8 cellular contexts compared by ENCODE assay signal in genomic region chr4:106315968-106316772, GRCh38. TPM values are rescaled to one million over a fixed set of nuclear protein-coding genes. Genes with fewer than 3 reads are reported as not detected.
DNase-seq lines count a peak whose midpoint lies in the region; ATAC-seq and TF ChIP-seq lines count a peak whose summit lies in the region.

Gene AIMP1, plus strand, starts transcription at chr4:106316550. Its CDS starts 8,460 bp downstream, at chr4:106325010.
Gene TBCK, minus strand, starts transcription at chr4:106316209. Its CDS starts 7,249 bp downstream, at chr4:106308960.

- H3K36me3 Mint-ChIP-seq in CD4-positive, CD25-positive, alpha-beta regulatory T cell = peaks cover 14% of the 10 kb centered on the region

- peaks cover 6% of the 10 kb centered on the region for H3K36me3 ChIP-seq in CD4-positive, CD25-positive, alpha-beta regulatory T cell (ENCODE audit: control insufficient read depth, insufficient read depth, low read length)
- H3K36me3 ChIP-seq in duodenal mucosa (ENCODE audit: control insufficient read depth in 1 of 2, insufficient read depth in 2 of 2, low read length in 2 of 2) = no peaks in the 10 kb centered on the region
- no peaks in the 10 kb centered on the region for H3K36me3 ChIP-seq in liver (ENCODE audit: control insufficient read depth in 4 of 4, insufficient read depth in 3 of 4, low read depth in 1 of 4, low read length in 3 of 4)

- no peaks in the 10 kb centered on the region for H3K9me3 ChIP-seq in CD4-positive, CD25-positive, alpha-beta regulatory T cell (ENCODE audit: control insufficient read depth in 2 of 2, low read length in 2 of 2)
- no peaks in the 10 kb centered on the region for H3K9me3 ChIP-seq in duodenal mucosa (ENCODE audit: control insufficient read depth in 1 of 2, low read length in 2 of 2)
- H3K9me3 ChIP-seq in liver (ENCODE audit: control insufficient read depth in 4 of 4, low read length in 3 of 4) = no peaks in the 10 kb centered on the region

- peak within 1 kb of the TSS; percentile 90 to 94 for H3K9ac ChIP-seq in duodenal mucosa (ENCODE audit: low read depth in 1 of 2, low read length in 2 of 2)
- H3K9ac ChIP-seq in liver (ENCODE audit: low read depth in 1 of 2, low read length in 2 of 2) = peak within 1 kb of the TSS; percentile 95 to 96

- peaks cover 16 to 37% (median 33%) of the 10 kb centered on the region in 4 donors for H3K4me1 Mint-ChIP-seq in CD4-positive, CD25-positive, alpha-beta regulatory T cell

- H3K9me3 Mint-ChIP-seq in CD4-positive, CD25-positive, alpha-beta regulatory T cell = peaks cover 0 to 1% (median 0%) of the 10 kb centered on the region in 7 donors

- peak; percentile 16 to 38 for TF ChIP-seq RAD21 in liver (IDR thresholded peaks at IDR 0.05)

- peak within 1 kb of the TSS in 1 of 3 donors; percentile 93 for H3K27ac Mint-ChIP-seq in CD4-positive, CD25-positive, alpha-beta regulatory T cell

- TF ChIP-seq CTCF in liver (IDR thresholded peaks at IDR 0.05; ENCODE audit: low read depth, low read length, missing input control) = no peak

- peak; percentile 86 to 88 for ATAC-seq in CD4-positive, CD25-positive, alpha-beta regulatory T cell (ENCODE audit: low read depth in 2 of 2)
- ATAC-seq in GM19438 (IDR thresholded peaks at IDR 0.05; ENCODE audit: low read depth, unreplicated experiment) (peak; percentile 82), HG03571 (IDR thresholded peaks at IDR 0.05; ENCODE audit: unreplicated experiment) (peak; percentile 84)

- DNase-seq in CD4-positive, CD25-positive, alpha-beta regulatory T cell = peak; percentile 80 to 94 (median 93)
- peak; percentile 71 for DNase-seq in NCI-H774 (lab: John Stamatoyannopoulos, UW)
- peak; percentile 82 to 88 for DNase-seq in activated CD4-positive, alpha-beta T cell treated with anti-CD3 and anti-CD28 coated beads, Interleukin-2, amount 50 U/mL, for 48 hours
- peak; percentile 89 for DNase-seq in stimulated activated CD4-positive, alpha-beta T cell treated with anti-CD3 and anti-CD28 coated beads, Interleukin-4, amount 100 ng/mL, for 24 hours

- H3K4me1 ChIP-seq in CD4-positive, CD25-positive, alpha-beta regulatory T cell (ENCODE audit: control insufficient read depth, insufficient read depth, low read length, poor library complexity, severe bottlenecking) = peaks cover 39% of the 10 kb centered on the region
- H3K4me1 ChIP-seq in duodenal mucosa (ENCODE audit: control insufficient read depth in 1 of 2, insufficient read depth in 2 of 2, low read length in 2 of 2) = peaks cover 16 to 17% of the 10 kb centered on the region in 2 donors
- peaks cover 4 to 25% (median 24%) of the 10 kb centered on the region in 4 donors for H3K4me1 ChIP-seq in liver (ENCODE audit: control insufficient read depth in 4 of 4, insufficient read depth in 4 of 4, low read length in 3 of 4)

- no peaks in the 10 kb centered on the region for H3K27me3 Mint-ChIP-seq in CD4-positive, CD25-positive, alpha-beta regulatory T cell

- under 1% methylated on average over 44 of the region's 44 CpGs for WGBS in liver

- peak within 1 kb of the TSS; percentile 96 for H3K27ac ChIP-seq in CD4-positive, CD25-positive, alpha-beta regulatory T cell (ENCODE audit: insufficient read depth, low read length, poor library complexity, severe bottlenecking)
- H3K27ac ChIP-seq in duodenal mucosa (ENCODE audit: low read depth, low read length) (peak within 1 kb of the TSS; percentile 94), liver (ENCODE audit: low read depth in 1 of 2, low read length in 2 of 2) (peak within 1 kb of the TSS; percentile 97)

- H3K4me3 Mint-ChIP-seq in CD4-positive, CD25-positive, alpha-beta regulatory T cell = no peak within 1 kb of the TSS

- H3K4me3 ChIP-seq in CD4-positive, CD25-positive, alpha-beta regulatory T cell (ENCODE audit: low read depth, low read length) = peak within 1 kb of the TSS; percentile 100
- H3K4me3 ChIP-seq in duodenal mucosa (ENCODE audit: low read depth in 1 of 2, low read length in 2 of 2) = peak within 1 kb of the TSS; percentile 82 to 93
- H3K4me3 ChIP-seq in liver (ENCODE audit: low read depth in 1 of 3, low read length in 3 of 3) = peak within 1 kb of the TSS; percentile 72 to 97 (median 73)

- H3K27me3 ChIP-seq in CD4-positive, CD25-positive, alpha-beta regulatory T cell (ENCODE audit: control insufficient read depth, insufficient read depth, low read length) = no peaks in the 10 kb centered on the region
- H3K27me3 ChIP-seq in duodenal mucosa (ENCODE audit: control insufficient read depth in 1 of 2, insufficient read depth in 2 of 2, low read length in 2 of 2) (no peaks in the 10 kb centered on the region), liver (ENCODE audit: control insufficient read depth in 4 of 4, insufficient read depth in 4 of 4, low read length in 3 of 4) (no peaks in the 10 kb centered on the region)

TF ChIP-seq in liver, 16 proteins besides CTCF, POLR2A, EP300 and RAD21:
- TF ChIP-seq ATF3 (IDR thresholded peaks at IDR 0.05) (peak; percentile 51), ZBTB33 (IDR thresholded peaks at IDR 0.05) (no peak), GABPA (IDR thresholded peaks at IDR 0.05 in 1 of 2, conservative IDR thresholded peaks at IDR 0.05 in 1 of 2) (peak in 1 of 2 donors; percentile 81), SP1 (IDR thresholded peaks at IDR 0.05) (peak; percentile 66), EGR1 (IDR thresholded peaks at IDR 0.05; ENCODE audit: low read depth in 2 of 2) (no peak), MAX (IDR thresholded peaks at IDR 0.05) (peak; percentile 74), NR2F2 (IDR thresholded peaks at IDR 0.05) (no peak), REST (IDR thresholded peaks at IDR 0.05) (peak; percentile 72), FOXA2 (IDR thresholded peaks at IDR 0.05) (no peak), HNF4G (IDR thresholded peaks at IDR 0.05) (no peak), JUND (IDR thresholded peaks at IDR 0.05) (no peak), TAF1 (conservative IDR thresholded peaks at IDR 0.05) (peak; percentile 71), FOXA1 (IDR thresholded peaks at IDR 0.05) (no peak), RXRA (IDR thresholded peaks at IDR 0.05) (peak; percentile 41 to 55), HNF4A (conservative IDR thresholded peaks at IDR 0.05) (peak; percentile 34 to 44), YY1 (IDR thresholded peaks at IDR 0.05) (peak; percentile 82)

RNA-seq across cellular contexts. Expression of gene AIMP1, which starts in this region (rescaled TPM):
- total RNA-seq in CD4-positive, CD25-positive, alpha-beta regulatory T cell = 56.7 TPM
- 100 to 1,000 TPM in 1 of 4 donors, 10 to 100 TPM in 3; 65.5 to 104 (median 84.7) TPM for polyA plus RNA-seq in CD4-positive, CD25-positive, alpha-beta regulatory T cell
- total RNA-seq in liver = 1 to 10 TPM; 8.6 to 10.0 TPM
- 10 to 100 TPM; 11.0 to 44.6 TPM for polyA plus RNA-seq in liver

RNA-seq across cellular contexts. Expression of gene TBCK, which starts in this region (rescaled TPM):
- total RNA-seq in CD4-positive, CD25-positive, alpha-beta regulatory T cell = 47.1 TPM
- 10 to 100 TPM; 10.9 to 30.1 (median 24.2) TPM for polyA plus RNA-seq in CD4-positive, CD25-positive, alpha-beta regulatory T cell
- 10 to 100 TPM; 22.2 to 25.5 TPM for total RNA-seq in liver
- 1 to 10 TPM; 4.9 to 9.4 TPM for polyA plus RNA-seq in liver

Comparison
In these comparisons a context has a peak if more than half of its experiments do, and no peak if none do; other contexts are left out.
1. Peak in every context shown above with its lines: DNase-seq, ATAC-seq, H3K4me3 ChIP-seq and H3K27ac ChIP-seq.